1 cellular context compared by ENCODE assay signal in genomic region chr19:30228726-30229523, GRCh38.
TF ChIP-seq lines count a peak whose summit lies in the region.

No MANE protein-coding gene starts in this region.

TF ChIP-seq in HepG2, 621 proteins besides CTCF, POLR2A, EP300 and RAD21 (continued from another document):
- TF ChIP-seq ZFP37 (CRISPR knock-in tag; IDR thresholded peaks at IDR 0.05; ENCODE audit: borderline replicate concordance) (no peak), ZNF3 (CRISPR knock-in tag; IDR thresholded peaks at IDR 0.05) (no peak), ATRX (CRISPR knock-in tag; IDR thresholded peaks at IDR 0.05; ENCODE audit: borderline replicate concordance) (no peak), FOXO4 (CRISPR knock-in tag; conservative IDR thresholded peaks at IDR 0.05) (no peak), JDP2 (CRISPR knock-in tag; IDR thresholded peaks at IDR 0.05; ENCODE audit: borderline replicate concordance) (no peak), ZFP1 (CRISPR knock-in tag; IDR thresholded peaks at IDR 0.05) (no peak), ATF5 (CRISPR knock-in tag; IDR thresholded peaks at IDR 0.05; ENCODE audit: low read depth) (no peak), ZNF350 (CRISPR knock-in tag; IDR thresholded peaks at IDR 0.05; ENCODE audit: borderline replicate concordance, low read depth) (no peak), BHLHE40 (IDR thresholded peaks at IDR 0.05; ENCODE audit: low read length) (no peak), MXD3 (CRISPR knock-in tag; IDR thresholded peaks at IDR 0.05) (no peak), ZNF816 (CRISPR knock-in tag; IDR thresholded peaks at IDR 0.05; ENCODE audit: borderline replicate concordance) (no peak), ZNF280B (CRISPR knock-in tag; IDR thresholded peaks at IDR 0.05; ENCODE audit: borderline replicate concordance) (no peak), RBM39 (IDR thresholded peaks at IDR 0.05; ENCODE audit: low read depth, low read length, poor library complexity, severe bottlenecking) (no peak), SAFB2 (CRISPR knock-in tag; IDR thresholded peaks at IDR 0.05; ENCODE audit: borderline replicate concordance, low read depth) (no peak)
